ENCODE assay signal across 1 cellular context in the genomic region with DNA sequence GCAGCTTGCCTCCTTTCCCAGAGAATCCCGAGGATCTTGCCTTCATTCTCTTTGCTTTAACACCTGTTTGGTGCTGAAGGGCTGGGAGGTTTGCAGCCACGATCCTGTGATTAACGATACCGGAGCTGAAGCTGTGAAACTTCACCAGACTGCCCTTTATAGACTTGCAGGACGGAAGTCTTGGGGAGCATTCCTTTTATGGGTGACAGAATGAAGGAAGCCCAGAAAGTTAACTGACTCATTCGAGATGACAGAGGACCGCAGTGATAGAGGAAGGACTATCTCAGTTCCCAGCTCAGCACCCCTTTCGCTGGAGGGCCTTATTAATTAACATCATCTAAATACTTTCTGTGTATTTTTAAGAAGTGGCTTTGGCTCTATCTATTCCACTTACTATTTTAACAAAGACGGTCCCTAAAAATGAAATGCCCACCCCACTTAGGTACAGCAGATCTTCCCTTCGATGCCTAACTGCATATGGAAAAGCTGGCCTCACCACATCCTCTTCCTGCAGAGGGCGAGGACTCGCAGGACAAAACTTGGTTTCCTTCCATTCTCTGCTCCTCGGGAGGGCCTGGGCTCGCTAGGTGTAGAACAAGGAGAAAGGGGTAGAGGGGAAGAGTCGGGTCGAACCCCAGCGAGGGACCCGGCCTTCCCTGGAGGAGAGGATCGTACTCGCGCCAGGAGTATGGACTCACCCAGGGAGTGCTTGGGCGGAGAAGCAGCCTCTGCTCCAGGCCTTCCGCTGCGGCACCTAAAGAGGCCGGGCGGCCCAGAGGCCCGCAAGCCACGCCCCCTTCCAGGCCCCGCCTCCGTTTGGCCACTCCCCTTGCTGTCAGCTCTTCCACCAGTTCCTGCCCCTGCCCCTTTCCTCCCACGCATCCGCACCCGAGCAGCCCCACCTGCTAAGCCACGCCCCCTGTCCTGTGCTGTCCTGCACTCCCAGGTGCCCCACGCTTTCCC.
TF ChIP-seq lines count a peak whose summit lies in the region.

No MANE protein-coding gene starts in this region.

TF ChIP-seq in HCT116, 20 proteins besides CTCF, POLR2A, EP300 and RAD21 (continued from another document):
- TF ChIP-seq, protein P1, sequence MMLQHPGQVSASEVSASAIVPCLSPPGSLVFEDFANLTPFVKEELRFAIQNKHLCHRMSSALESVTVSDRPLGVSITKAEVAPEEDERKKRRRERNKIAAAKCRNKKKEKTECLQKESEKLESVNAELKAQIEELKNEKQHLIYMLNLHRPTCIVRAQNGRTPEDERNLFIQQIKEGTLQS (IDR thresholded peaks at IDR 0.05) = no peak
- no peak for TF ChIP-seq JUND (IDR thresholded peaks at IDR 0.05)
- TF ChIP-seq EZH2 (IDR thresholded peaks at IDR 0.05) = no peak
- TF ChIP-seq ZFX (IDR thresholded peaks at IDR 0.05) = peak; percentile 88
- TF ChIP-seq, protein P2, sequence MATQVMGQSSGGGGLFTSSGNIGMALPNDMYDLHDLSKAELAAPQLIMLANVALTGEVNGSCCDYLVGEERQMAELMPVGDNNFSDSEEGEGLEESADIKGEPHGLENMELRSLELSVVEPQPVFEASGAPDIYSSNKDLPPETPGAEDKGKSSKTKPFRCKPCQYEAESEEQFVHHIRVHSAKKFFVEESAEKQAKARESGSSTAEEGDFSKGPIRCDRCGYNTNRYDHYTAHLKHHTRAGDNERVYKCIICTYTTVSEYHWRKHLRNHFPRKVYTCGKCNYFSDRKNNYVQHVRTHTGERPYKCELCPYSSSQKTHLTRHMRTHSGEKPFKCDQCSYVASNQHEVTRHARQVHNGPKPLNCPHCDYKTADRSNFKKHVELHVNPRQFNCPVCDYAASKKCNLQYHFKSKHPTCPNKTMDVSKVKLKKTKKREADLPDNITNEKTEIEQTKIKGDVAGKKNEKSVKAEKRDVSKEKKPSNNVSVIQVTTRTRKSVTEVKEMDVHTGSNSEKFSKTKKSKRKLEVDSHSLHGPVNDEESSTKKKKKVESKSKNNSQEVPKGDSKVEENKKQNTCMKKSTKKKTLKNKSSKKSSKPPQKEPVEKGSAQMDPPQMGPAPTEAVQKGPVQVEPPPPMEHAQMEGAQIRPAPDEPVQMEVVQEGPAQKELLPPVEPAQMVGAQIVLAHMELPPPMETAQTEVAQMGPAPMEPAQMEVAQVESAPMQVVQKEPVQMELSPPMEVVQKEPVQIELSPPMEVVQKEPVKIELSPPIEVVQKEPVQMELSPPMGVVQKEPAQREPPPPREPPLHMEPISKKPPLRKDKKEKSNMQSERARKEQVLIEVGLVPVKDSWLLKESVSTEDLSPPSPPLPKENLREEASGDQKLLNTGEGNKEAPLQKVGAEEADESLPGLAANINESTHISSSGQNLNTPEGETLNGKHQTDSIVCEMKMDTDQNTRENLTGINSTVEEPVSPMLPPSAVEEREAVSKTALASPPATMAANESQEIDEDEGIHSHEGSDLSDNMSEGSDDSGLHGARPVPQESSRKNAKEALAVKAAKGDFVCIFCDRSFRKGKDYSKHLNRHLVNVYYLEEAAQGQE (IDR thresholded peaks at IDR 0.05; ENCODE audit: low read depth) = no peak
- no peak for TF ChIP-seq EZH2phosphoT487 (IDR thresholded peaks at IDR 0.05; ENCODE audit: borderline replicate concordance)
- peak; percentile 46 for TF ChIP-seq SP1 (IDR thresholded peaks at IDR 0.05; ENCODE audit: low read depth)
- no peak for TF ChIP-seq YY1 (IDR thresholded peaks at IDR 0.05; ENCODE audit: extremely low read depth, insufficient replicate concordance, low read depth, low read length)
- TF ChIP-seq CEBPB (IDR thresholded peaks at IDR 0.05; ENCODE audit: low read depth) = no peak
- TF ChIP-seq ELF1 (IDR thresholded peaks at IDR 0.05; ENCODE audit: borderline replicate concordance, low read depth) = no peak
- no peak for TF ChIP-seq ZBTB33 (IDR thresholded peaks at IDR 0.05; ENCODE audit: extremely low read depth, insufficient replicate concordance, low read length)
- 0 out of 2 replicates have a peak, but pooled peaks have one; percentile 66 for TF ChIP-seq MAX (IDR thresholded peaks at IDR 0.05)
